ENCODE assay signal across 7 cellular contexts in the genomic region with DNA sequence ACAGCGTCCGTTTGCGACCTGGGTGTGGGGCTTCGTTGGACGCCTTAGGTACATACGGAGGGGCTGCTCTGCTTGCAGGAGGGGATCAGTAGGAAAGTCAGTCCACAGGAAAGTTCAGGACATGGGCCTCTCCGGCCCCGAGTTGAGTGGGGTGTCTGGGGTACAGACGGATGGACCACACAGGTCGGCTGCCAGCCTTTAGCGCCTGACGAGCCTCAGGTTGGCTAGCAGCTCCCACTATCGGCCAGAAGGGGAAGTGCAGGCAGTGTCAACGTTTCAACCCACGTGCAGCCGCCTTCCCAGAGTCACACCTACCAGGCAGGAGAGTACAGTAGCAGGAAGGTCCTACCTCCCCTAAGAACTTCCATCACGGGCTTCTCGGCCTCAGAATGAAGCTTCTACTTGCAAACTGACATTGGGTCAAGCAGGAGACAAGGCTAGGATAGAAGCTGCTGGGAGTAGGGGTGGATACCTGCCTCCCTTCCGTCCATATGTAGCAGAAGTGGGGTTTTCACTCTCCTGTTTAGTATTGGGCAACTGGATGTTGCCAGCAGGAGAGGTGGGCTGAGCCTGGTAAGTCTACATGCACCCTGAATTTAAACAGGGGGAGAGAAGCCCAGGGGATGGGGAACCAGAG. TPM values are rescaled to one million over a fixed set of nuclear protein-coding genes. Genes with fewer than 3 reads are reported as not detected.
DNase-seq lines count a peak whose midpoint lies in the region; ATAC-seq, FAIRE-seq and TF ChIP-seq lines count a peak whose summit lies in the region.

No MANE protein-coding gene starts in this region.

- TF ChIP-seq POLR2A in GM12892 (IDR thresholded peaks at IDR 0.05; ENCODE audit: low read depth, low read length) (no peak), lower leg skin (IDR thresholded peaks at IDR 0.05) (no peak)

- DNase-seq in GM12892 (ENCODE audit: insufficient read length) (peak; percentile 64), NCI-H2081 treated with DMSO at 0.1 percent for 48 hours (lab: John Stamatoyannopoulos, UW) (peak; percentile 1), coronary artery (ENCODE audit: low spot score) (peak; percentile 72), lower leg skin (ENCODE audit: low spot score in 2 of 2) (peak; percentile 54 to 90)
- peak; percentile 66 to 70 for DNase-seq in activated CD4-positive, alpha-beta T cell treated with anti-CD3 and anti-CD28 coated beads for 4 hours
- DNase-seq in stimulated activated CD8-positive, alpha-beta memory T cell treated with anti-CD3 and anti-CD28 coated beads, Interleukin-12 subunit alpha, Interleukin-12 subunit beta, amount 100 ng/mL, for 4 hours (ENCODE audit: low read depth): peak; percentile 40

- intact Hi-C loops in lower leg skin (cut with DNase I; ENCODE audit: low total_unique reads): loop anchor here (2.0 kb wide), 1 partner anchor 128 kb away; no protein-coding TSS in a partner anchor

- peak; percentile 63 for ATAC-seq in HG02678 (IDR thresholded peaks at IDR 0.05; ENCODE audit: unreplicated experiment)

- H3K27ac ChIP-seq in coronary artery: no peak overlapping the region

- 6 to 11% methylated on average over 17 to 19 of the region's 19 CpGs for WGBS in lower leg skin, 2 donors

- TF ChIP-seq CTCF in coronary artery (IDR thresholded peaks at IDR 0.05) (peak; percentile 87), lower leg skin (IDR thresholded peaks at IDR 0.05) (peak in 1 of 3 donors; percentile 70)

- FAIRE-seq in GM12892 (lab: Jason Lieb, UNC): peak; percentile 87

- H3K4me3 ChIP-seq in coronary artery (peak overlapping the region; percentile 22), lower leg skin (ENCODE audit: low read depth, poor library complexity, severe bottlenecking) (no peak overlapping the region)

RNA-seq across cellular contexts. Expression of a gene that starts 1.8 kb away (rescaled TPM):
- not detected for polyA plus RNA-seq in GM12892 (2012; ENCODE audit: missing spikeins)
- total RNA-seq in lower leg skin: under 1 TPM in 2 of 4 donors, not detected in 2; 0.39 to 0.42 TPM

Comparison
In these comparisons a context has a peak if more than half of its experiments do, and no peak if none do; other contexts are left out.
1. DNase-seq: peak in every context shown above with its lines; median percentile 72 in coronary artery; 72 in lower leg skin; 68 in activated CD4-positive, alpha-beta T cell treated with anti-CD3 and anti-CD28 coated beads for 4 hours; 64 in GM12892; 40 in stimulated activated CD8-positive, alpha-beta memory T cell treated with anti-CD3 and anti-CD28 coated beads, Interleukin-12 subunit alpha, Interleukin-12 subunit beta, amount 100 ng/mL, for 4 hours; 1 in NCI-H2081 treated with DMSO at 0.1 percent for 48 hours.